Comparison of ENCODE assay signal across 9 cellular contexts in the genomic region with DNA sequence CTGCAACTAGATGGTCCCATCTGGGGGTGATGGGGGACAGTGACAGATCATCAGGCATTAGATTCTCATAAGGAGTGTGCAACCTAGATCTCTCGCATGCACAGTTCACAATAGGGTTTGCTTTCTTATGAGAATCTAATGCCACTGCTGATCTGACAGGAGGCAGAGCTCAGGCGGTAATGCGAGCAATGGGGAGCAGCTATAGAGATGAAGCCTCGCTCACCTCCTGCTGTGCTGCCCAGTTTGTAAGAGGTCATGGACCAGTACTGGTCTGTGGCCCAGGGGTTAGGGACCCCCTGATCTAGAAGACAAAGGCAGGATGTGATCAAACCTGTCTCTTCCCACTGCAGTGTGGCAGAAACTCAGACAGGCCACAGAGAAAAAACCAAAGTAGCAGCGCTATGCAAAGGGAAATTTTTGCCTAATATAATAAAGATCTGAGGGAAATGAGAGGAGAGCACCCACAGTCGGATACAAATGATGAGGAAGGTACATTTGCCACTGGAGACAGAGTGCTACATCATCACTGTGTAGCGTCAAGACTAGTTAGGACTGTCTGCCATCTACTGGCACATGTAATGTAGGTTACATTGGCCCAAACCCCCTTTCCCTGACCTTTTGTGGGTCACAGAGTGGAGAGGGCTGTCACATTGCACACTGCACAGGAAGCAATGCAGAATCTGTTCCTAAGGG. TPM values are rescaled to one million over a fixed set of nuclear protein-coding genes. Genes with fewer than 3 reads are reported as not detected.
A peak's percentile ranks its signal among the peaks of the same experiment; 100 is the strongest.
DNase-seq lines count a peak whose midpoint lies in the region; ATAC-seq and TF ChIP-seq lines count a peak whose summit lies in the region.
"Had no signal": no experiment of that assay in that cellular context is flagged by ENCODE, and none has a peak within 500 bp of the region (broad histone marks: within the 10 kb centered on the region; RNA-seq: fewer than 3 reads in every experiment).

No MANE protein-coding gene starts in this region.

- 94% methylated on average over 7 of the region's 7 CpGs for WGBS in thymus

- H3K36me3 ChIP-seq in breast epithelium (no peaks in the 10 kb centered on the region), thymus (ENCODE audit: control insufficient read depth, insufficient read depth) (no peaks in the 10 kb centered on the region)

- no peaks in the 10 kb centered on the region for H3K36me3 Mint-ChIP-seq in MCF 10A (ENCODE audit: insufficient read depth, unreplicated experiment)
- peaks cover 3% of the 10 kb centered on the region for H3K36me3 Mint-ChIP-seq in T-helper 17 cell (ENCODE audit: low read depth)

- no peaks in the 10 kb centered on the region for H3K4me1 Mint-ChIP-seq in MCF 10A (ENCODE audit: insufficient read depth, unreplicated experiment)
- peaks cover 7% of the 10 kb centered on the region for H3K4me1 Mint-ChIP-seq in T-helper 17 cell

- no peak overlapping the region for H3K27ac Mint-ChIP-seq in MCF 10A (ENCODE audit: low read depth, unreplicated experiment)
- no peak overlapping the region for H3K27ac Mint-ChIP-seq in T-helper 17 cell

- H3K27me3 Mint-ChIP-seq in MCF 10A (ENCODE audit: insufficient read depth, unreplicated experiment) (no peaks in the 10 kb centered on the region), T-helper 17 cell (peaks cover 20% of the 10 kb centered on the region)

- CTCF ChIA-PET in MCF 10A (lab: Yijun Ruan, JAX): interaction anchor here (0.7 to 1.8 kb wide), 2 partner anchors 10 to 1113 kb away, joined by 4 read pairs; no protein-coding TSS in a partner anchor

- H3K27me3 ChIP-seq in breast epithelium: no peaks in the 10 kb centered on the region
- H3K27me3 ChIP-seq in thymus (ENCODE audit: control insufficient read depth, insufficient read depth): no peaks in the 10 kb centered on the region

- DNase-seq in MCF 10A (ENCODE audit: unreplicated experiment) (no peak), breast epithelium (ENCODE audit: low spot score in 2 of 2) (no peak), SK-MEL-5 (ENCODE audit: low read depth, low spot score) (peak; percentile 15), T-helper 17 cell (no peak), NCI-H82 treated with DMSO at 0.1 percent for 48 hours (lab: John Stamatoyannopoulos, UW; ENCODE audit: unreplicated experiment) (no peak), cortex of kidney (lab: John Stamatoyannopoulos, UW) (no peak)
- DNase-seq: activated effector memory CD4-positive, alpha-beta T cell treated with Interleukin-2 at 50 U/mL for 16 hours had no signal

- in situ Hi-C loops in SK-MEL-5 (cut with HindIII; ENCODE audit: low pct_unique_long_range_greater_than_20kb, low sequenced_read_pairs): no loop called here

- H3K4me3 ChIP-seq in breast epithelium: no peak overlapping the region
- H3K4me3 ChIP-seq in thymus (ENCODE audit: low read length): no peak overlapping the region

- TF ChIP-seq POLR2A in breast epithelium (IDR thresholded peaks at IDR 0.05): no peak

- H3K4me3 Mint-ChIP-seq in MCF 10A (ENCODE audit: unreplicated experiment) (no peak overlapping the region), T-helper 17 cell (no peak overlapping the region)

- TF ChIP-seq CTCF in MCF 10A (IDR thresholded peaks at IDR 0.05; ENCODE audit: unreplicated experiment): peak; percentile 22
- TF ChIP-seq CTCF in breast epithelium (IDR thresholded peaks at IDR 0.05): no peak

- no peaks in the 10 kb centered on the region for H3K9me3 Mint-ChIP-seq in MCF 10A (ENCODE audit: unreplicated experiment)

- no peak overlapping the region for H3K27ac ChIP-seq in breast epithelium
- H3K27ac ChIP-seq in thymus (ENCODE audit: low read depth): peak overlapping the region; percentile 25

- ATAC-seq in HG02798 (IDR thresholded peaks at IDR 0.05; ENCODE audit: poor library complexity, unreplicated experiment) (peak; percentile 29), T-helper 17 cell (no peak)

- BruUV-seq in MCF 10A (replicated peaks; lab: Mats Ljungman, UMichigan): no TSS peak

- H3K4me1 ChIP-seq in breast epithelium (no peaks in the 10 kb centered on the region), thymus (ENCODE audit: control insufficient read depth, insufficient read depth, low read length) (peaks cover 15% of the 10 kb centered on the region)

- H3K9me3 ChIP-seq in breast epithelium (no peaks in the 10 kb centered on the region), thymus (ENCODE audit: control insufficient read depth) (no peaks in the 10 kb centered on the region), T-helper 17 cell (ENCODE audit: control insufficient read depth, low read length, poor library complexity, severe bottlenecking) (no peaks in the 10 kb centered on the region)

- POLR2A ChIA-PET in MCF 10A (lab: Yijun Ruan, JAX): no interaction called here

- intact Hi-C loops in MCF 10A (cut with micrococcal nuclease) (loop anchor here (2.0 kb wide), 1 partner anchor 26 kb away; no protein-coding TSS in a partner anchor), breast epithelium (cut with DNase I; ENCODE audit: low total_unique reads) (no loop called here)

RNA-seq across cellular contexts. Expression of a gene that starts 4.1 kb away (rescaled TPM):
- total RNA-seq in MCF 10A (2022): not detected in 2 replicates
- total RNA-seq in breast epithelium: 1 to 10 TPM; 3.3 to 8.3 (median 3.4) TPM
- total RNA-seq in SK-MEL-5 (2014; rRNA removed; shearing (Covaris generic)): not detected in 2 replicates
- not detected in 2 replicates for polyA plus RNA-seq in SK-MEL-5 (2015; cell fraction: cytosol; rRNA removed)
- polyA plus RNA-seq in SK-MEL-5 (2015; cell fraction: nucleus; rRNA removed): not detected in 2 replicates
- 17.1 TPM for polyA plus RNA-seq in thymus
- total RNA-seq in T-helper 17 cell: 1 to 10 TPM in 1 of 2 donors, under 1 TPM in 1; 0.73 to 1.6 TPM
